ENCODE assay signal across 2 cellular contexts in the genomic region with DNA sequence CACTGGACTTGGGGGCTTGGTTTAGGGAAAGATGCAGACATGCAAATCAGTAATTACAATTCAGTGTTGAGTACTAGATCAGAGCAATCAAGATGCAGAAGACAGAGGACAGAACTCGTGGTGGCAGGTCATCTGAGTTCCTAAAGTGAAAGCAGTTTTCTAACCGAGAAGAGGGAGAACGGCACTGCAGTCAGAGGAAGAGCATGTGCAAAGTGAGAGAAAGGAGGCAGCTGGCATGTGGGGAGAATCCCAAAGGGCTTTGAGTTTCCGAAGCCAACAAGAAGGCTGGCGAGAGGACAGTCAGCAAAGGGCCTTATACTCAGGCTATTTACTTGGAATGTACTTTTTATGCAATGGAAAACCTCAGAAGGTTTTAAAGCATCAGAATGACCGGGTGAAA.
TF ChIP-seq lines count a peak whose summit lies in the region.

No MANE protein-coding gene starts in this region.

TF ChIP-seq in IMR-90, 13 proteins besides CTCF, POLR2A, EP300 and RAD21:
- no peak for TF ChIP-seq RCOR1 (IDR thresholded peaks at IDR 0.05; ENCODE audit: insufficient replicate concordance, low read length)
- TF ChIP-seq SMC3 (IDR thresholded peaks at IDR 0.05; ENCODE audit: low read depth, low read length): no peak
- TF ChIP-seq ELK1 (IDR thresholded peaks at IDR 0.05; ENCODE audit: borderline replicate concordance, low read depth, low read length): no peak
- TF ChIP-seq CEBPB (IDR thresholded peaks at IDR 0.05; ENCODE audit: low read depth, low read length): no peak
- no peak for TF ChIP-seq NFE2L2 (IDR thresholded peaks at IDR 0.05; ENCODE audit: low read depth, low read length)
- TF ChIP-seq FOS (IDR thresholded peaks at IDR 0.05; ENCODE audit: low read depth, low read length): no peak
- no peak for TF ChIP-seq MXI1 (IDR thresholded peaks at IDR 0.05; ENCODE audit: borderline replicate concordance, low read depth, low read length)
- TF ChIP-seq BHLHE40 (IDR thresholded peaks at IDR 0.05; ENCODE audit: low read depth, low read length): no peak
- TF ChIP-seq RFX5 (IDR thresholded peaks at IDR 0.05; ENCODE audit: low read depth, low read length): no peak
- no peak for TF ChIP-seq CHD1 (IDR thresholded peaks at IDR 0.05; ENCODE audit: low read depth, low read length)
- no peak for TF ChIP-seq MAFK (IDR thresholded peaks at IDR 0.05; ENCODE audit: low read depth, low read length)
- TF ChIP-seq, protein P1, sequence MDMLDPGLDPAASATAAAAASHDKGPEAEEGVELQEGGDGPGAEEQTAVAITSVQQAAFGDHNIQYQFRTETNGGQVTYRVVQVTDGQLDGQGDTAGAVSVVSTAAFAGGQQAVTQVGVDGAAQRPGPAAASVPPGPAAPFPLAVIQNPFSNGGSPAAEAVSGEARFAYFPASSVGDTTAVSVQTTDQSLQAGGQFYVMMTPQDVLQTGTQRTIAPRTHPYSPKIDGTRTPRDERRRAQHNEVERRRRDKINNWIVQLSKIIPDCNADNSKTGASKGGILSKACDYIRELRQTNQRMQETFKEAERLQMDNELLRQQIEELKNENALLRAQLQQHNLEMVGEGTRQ (IDR thresholded peaks at IDR 0.05; ENCODE audit: low read depth, low read length): no peak

TF ChIP-seq in GM23338, 12 proteins besides CTCF, POLR2A, EP300 and RAD21:
- TF ChIP-seq POLR2AphosphoS5 (IDR thresholded peaks at IDR 0.05; ENCODE audit: low read depth) (no peak), JUNB (IDR thresholded peaks at IDR 0.05; ENCODE audit: unreplicated experiment) (no peak), ZNF462 (CRISPR knock-in tag; IDR thresholded peaks at IDR 0.05) (no peak), CREB1 (CRISPR knock-in tag; IDR thresholded peaks at IDR 0.05; ENCODE audit: low read depth) (no peak), ETS1 (IDR thresholded peaks at IDR 0.05) (no peak), ZNF114 (CRISPR knock-in tag; IDR thresholded peaks at IDR 0.05) (no peak), STAT1 (IDR thresholded peaks at IDR 0.05; ENCODE audit: unreplicated experiment) (no peak), ZNF331 (CRISPR knock-in tag; IDR thresholded peaks at IDR 0.05; ENCODE audit: low read depth) (no peak), EZH2 (IDR thresholded peaks at IDR 0.05; ENCODE audit: low read depth, unreplicated experiment) (no peak), NANOG (IDR thresholded peaks at IDR 0.05; ENCODE audit: borderline replicate concordance) (no peak), EZH2phosphoT487 (IDR thresholded peaks at IDR 0.05; ENCODE audit: unreplicated experiment) (no peak)
- TF ChIP-seq, protein P2, sequence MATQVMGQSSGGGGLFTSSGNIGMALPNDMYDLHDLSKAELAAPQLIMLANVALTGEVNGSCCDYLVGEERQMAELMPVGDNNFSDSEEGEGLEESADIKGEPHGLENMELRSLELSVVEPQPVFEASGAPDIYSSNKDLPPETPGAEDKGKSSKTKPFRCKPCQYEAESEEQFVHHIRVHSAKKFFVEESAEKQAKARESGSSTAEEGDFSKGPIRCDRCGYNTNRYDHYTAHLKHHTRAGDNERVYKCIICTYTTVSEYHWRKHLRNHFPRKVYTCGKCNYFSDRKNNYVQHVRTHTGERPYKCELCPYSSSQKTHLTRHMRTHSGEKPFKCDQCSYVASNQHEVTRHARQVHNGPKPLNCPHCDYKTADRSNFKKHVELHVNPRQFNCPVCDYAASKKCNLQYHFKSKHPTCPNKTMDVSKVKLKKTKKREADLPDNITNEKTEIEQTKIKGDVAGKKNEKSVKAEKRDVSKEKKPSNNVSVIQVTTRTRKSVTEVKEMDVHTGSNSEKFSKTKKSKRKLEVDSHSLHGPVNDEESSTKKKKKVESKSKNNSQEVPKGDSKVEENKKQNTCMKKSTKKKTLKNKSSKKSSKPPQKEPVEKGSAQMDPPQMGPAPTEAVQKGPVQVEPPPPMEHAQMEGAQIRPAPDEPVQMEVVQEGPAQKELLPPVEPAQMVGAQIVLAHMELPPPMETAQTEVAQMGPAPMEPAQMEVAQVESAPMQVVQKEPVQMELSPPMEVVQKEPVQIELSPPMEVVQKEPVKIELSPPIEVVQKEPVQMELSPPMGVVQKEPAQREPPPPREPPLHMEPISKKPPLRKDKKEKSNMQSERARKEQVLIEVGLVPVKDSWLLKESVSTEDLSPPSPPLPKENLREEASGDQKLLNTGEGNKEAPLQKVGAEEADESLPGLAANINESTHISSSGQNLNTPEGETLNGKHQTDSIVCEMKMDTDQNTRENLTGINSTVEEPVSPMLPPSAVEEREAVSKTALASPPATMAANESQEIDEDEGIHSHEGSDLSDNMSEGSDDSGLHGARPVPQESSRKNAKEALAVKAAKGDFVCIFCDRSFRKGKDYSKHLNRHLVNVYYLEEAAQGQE (IDR thresholded peaks at IDR 0.05; ENCODE audit: unreplicated experiment): no peak
TF ChIP-seq in GM23338: peak in this region for 0.
